In the genomic region with DNA sequence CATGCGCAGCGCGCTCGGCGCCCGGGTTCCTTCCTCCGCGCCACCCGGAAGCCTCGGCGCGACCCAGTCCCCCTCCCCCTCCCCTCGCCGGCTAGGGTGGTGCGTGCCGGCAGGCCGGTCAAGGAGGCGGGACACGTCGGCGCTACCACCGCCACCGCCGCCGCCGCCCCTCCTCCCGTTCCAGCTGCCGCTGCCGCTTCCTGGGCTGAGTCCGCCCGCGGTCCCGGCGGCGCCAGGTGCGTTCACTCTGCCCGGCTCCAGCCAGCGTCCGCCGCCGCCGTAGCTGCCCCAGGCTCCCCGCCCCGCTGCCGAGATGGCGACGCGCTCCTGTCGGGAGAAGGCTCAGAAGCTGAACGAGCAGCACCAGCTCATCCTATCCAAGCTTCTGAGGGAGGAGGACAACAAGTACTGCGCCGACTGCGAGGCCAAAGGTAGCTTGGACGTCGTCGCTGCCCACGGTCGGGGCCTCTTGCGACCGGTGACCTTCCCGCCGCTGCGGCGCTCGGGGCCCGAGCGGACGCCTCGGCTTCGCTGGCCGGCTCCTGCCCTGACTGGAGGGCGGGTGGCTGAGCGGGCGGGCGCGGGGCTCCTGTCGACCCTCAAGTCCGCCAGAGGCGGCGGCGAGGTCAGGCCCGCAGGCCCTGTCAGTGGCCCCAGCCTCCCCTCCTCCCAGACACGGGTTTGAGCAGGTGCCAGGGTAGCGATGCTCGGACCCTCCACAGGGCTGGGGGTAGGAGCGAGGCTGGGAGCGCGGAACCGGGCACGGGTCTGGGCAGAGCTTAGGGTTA, we compare ENCODE assay signal across 8 cellular contexts. TPM values are rescaled to one million over a fixed set of nuclear protein-coding genes. Genes with fewer than 3 reads are reported as not detected.
DNase-seq lines count a peak whose midpoint lies in the region; ATAC-seq and TF ChIP-seq lines count a peak whose summit lies in the region.

A gene (plus strand): TSS at position 173 of the 788 bp plus-strand sequence. CDS start 141 bp downstream, at position 314.

- no peaks in the 10 kb centered on the region for H3K27me3 Mint-ChIP-seq in activated T-cell treated with anti-CD3 and anti-CD28 coated beads, Interleukin-2, amount 50 U/mL, for 72 hours (ENCODE audit: low read depth)

- H3K27me3 ChIP-seq in Panc1 (ENCODE audit: control insufficient read depth, insufficient read depth, low read length) (no peaks in the 10 kb centered on the region), esophagus muscularis mucosa (no peaks in the 10 kb centered on the region)

- TF ChIP-seq CTCF in Panc1 (IDR thresholded peaks at IDR 0.05): no peak
- TF ChIP-seq CTCF in esophagus muscularis mucosa (IDR thresholded peaks at IDR 0.05): peak in 2 of 3 experiments; percentile 11 to 25

- peak within 1 kb of the TSS; percentile 97 for H3K27ac Mint-ChIP-seq in activated T-cell treated with anti-CD3 and anti-CD28 coated beads, Interleukin-2, amount 50 U/mL, for 72 hours

- intact Hi-C loops in Panc1 (cut with micrococcal nuclease; ENCODE audit: unreplicated experiment) (no loop called here), esophagus muscularis mucosa (cut with DNase I) (loop anchor here (5.0 to 10.0 kb wide), 2 partner anchors 101 to 253 kb away; a partner anchor contains a TSS)

- H3K4me1 Mint-ChIP-seq in activated T-cell treated with anti-CD3 and anti-CD28 coated beads, Interleukin-2, amount 50 U/mL, for 72 hours (ENCODE audit: low read depth): peaks cover 56% of the 10 kb centered on the region

- no peaks in the 10 kb centered on the region for H3K9me3 Mint-ChIP-seq in activated T-cell treated with anti-CD3 and anti-CD28 coated beads, Interleukin-2, amount 50 U/mL, for 72 hours

- DNase-seq in DMS79 treated with DMSO at 0.1 percent for 48 hours (lab: John Stamatoyannopoulos, UW) (peak; percentile 81), KBM-7 (peak; percentile 94), Panc1 (ENCODE audit: low read depth, low spot score) (no peak), esophagus muscularis mucosa (ENCODE audit: extremely low spot score) (peak; percentile 97), myocyte (ENCODE audit: low read depth) (peak; percentile 94)
- peak; percentile 95 to 97 for DNase-seq in activated T-cell treated with anti-CD3 and anti-CD28 coated beads, Interleukin-2, amount 50 U/mL, for 72 hours
- DNase-seq in stimulated activated CD8-positive, alpha-beta memory T cell treated with anti-CD3 and anti-CD28 coated beads, Interleukin-7, amount 100 ng/mL, for 4 hours (ENCODE audit: low read depth in 2 of 2): peak; percentile 78 to 93

- peak within 1 kb of the TSS; percentile 94 for H3K27ac ChIP-seq in Panc1 (ENCODE audit: low read length)
- peak within 1 kb of the TSS; percentile 92 to 94 (median 94) for H3K27ac ChIP-seq in esophagus muscularis mucosa (replicated peaks in 1 of 4)

- H3K36me3 ChIP-seq in Panc1 (ENCODE audit: control insufficient read depth, insufficient read depth, low read length): no peaks in the 10 kb centered on the region
- no peaks in the 10 kb centered on the region for H3K36me3 ChIP-seq in esophagus muscularis mucosa

- peaks cover 28% of the 10 kb centered on the region for H3K4me1 ChIP-seq in Panc1 (ENCODE audit: control insufficient read depth, insufficient read depth, low read length)
- peaks cover 13 to 35% (median 25%) of the 10 kb centered on the region in 4 donors for H3K4me1 ChIP-seq in esophagus muscularis mucosa

- CTCF ChIA-PET in Panc1 (lab: Charles Lee): interaction anchor here (0.7 to 2.5 kb wide), 4 partner anchors 12 to 297 kb away, joined by 3 to 9 read pairs (median 4); no protein-coding TSS in a partner anchor

- ATAC-seq in GM21723 (IDR thresholded peaks at IDR 0.05; ENCODE audit: unreplicated experiment): peak; percentile 93
- ATAC-seq in Panc1: peak; percentile 98
- ATAC-seq in activated T-cell treated with anti-CD3 and anti-CD28 coated beads, Interleukin-2, amount 50 U/mL, for 72 hours (replicated peaks in 1 of 2): peak; percentile 93 to 94

- no CpG with 5 or more reads among the region's 90 CpGs for WGBS in esophagus muscularis mucosa

- H3K4me3 ChIP-seq in Panc1 (ENCODE audit: low read depth in 2 of 2, low read length in 2 of 2) (peak within 1 kb of the TSS; percentile 73 to 89), esophagus muscularis mucosa (peak within 1 kb of the TSS; percentile 89 to 96 (median 93))

- POLR2A ChIA-PET in Panc1 (lab: Charles Lee): interaction anchor here (0.7 kb wide), 2 partner anchors 26 to 101 kb away, joined by 4 to 8 read pairs; a partner anchor contains a TSS

- peak; percentile 59 for TF ChIP-seq POLR2A in esophagus muscularis mucosa (IDR thresholded peaks at IDR 0.05; ENCODE audit: low read depth)

- no TSS peak for BruUV-seq in Panc1 (replicated peaks; lab: Mats Ljungman, UMichigan)

- in situ Hi-C loops in KBM-7 (cut with MboI; ENCODE audit: low pct_unique_long_range_greater_than_20kb, low sequenced_read_pairs): no loop called here
- in situ Hi-C loops in Panc1 (cut with HindIII; ENCODE audit: low pct_unique_long_range_greater_than_20kb, low sequenced_read_pairs): no loop called here

- H3K36me3 Mint-ChIP-seq in activated T-cell treated with anti-CD3 and anti-CD28 coated beads, Interleukin-2, amount 50 U/mL, for 72 hours (ENCODE audit: insufficient read depth in 2 of 2): peaks cover 0 to 2% of the 10 kb centered on the region in 2 donors

- H3K9me3 ChIP-seq in Panc1 (ENCODE audit: control insufficient read depth, insufficient read depth, low read depth, low read length) (no peaks in the 10 kb centered on the region), esophagus muscularis mucosa (no peaks in the 10 kb centered on the region)

- H3K4me3 Mint-ChIP-seq in activated T-cell treated with anti-CD3 and anti-CD28 coated beads, Interleukin-2, amount 50 U/mL, for 72 hours: peak within 1 kb of the TSS; percentile 90 to 98

- no peak for TF ChIP-seq EP300 in esophagus muscularis mucosa (IDR thresholded peaks at IDR 0.05)

RNA-seq across cellular contexts. Expression of the gene that starts here (rescaled TPM):
- total RNA-seq in Panc1 (2021; ENCODE audit: unreplicated experiment): 41.9 TPM
- polyA plus RNA-seq in Panc1 (2012; ENCODE audit: insufficient read length): 30.1 TPM
- 10 to 100 TPM; 28.9 to 30.9 TPM for total RNA-seq in activated T-cell treated with anti-CD3 and anti-CD28 coated beads, Interleukin-2, amount 50 U/mL, for 72 hours
- 10 to 100 TPM; 23.7 to 33.1 (median 29.5) TPM for total RNA-seq in esophagus muscularis mucosa
- 24.8 and 30.7 TPM in 2 replicates for total RNA-seq in myocyte
- polyA plus RNA-seq in myocyte (2012): 15.3 TPM
